8 cellular contexts compared by ENCODE assay signal in the genomic region with DNA sequence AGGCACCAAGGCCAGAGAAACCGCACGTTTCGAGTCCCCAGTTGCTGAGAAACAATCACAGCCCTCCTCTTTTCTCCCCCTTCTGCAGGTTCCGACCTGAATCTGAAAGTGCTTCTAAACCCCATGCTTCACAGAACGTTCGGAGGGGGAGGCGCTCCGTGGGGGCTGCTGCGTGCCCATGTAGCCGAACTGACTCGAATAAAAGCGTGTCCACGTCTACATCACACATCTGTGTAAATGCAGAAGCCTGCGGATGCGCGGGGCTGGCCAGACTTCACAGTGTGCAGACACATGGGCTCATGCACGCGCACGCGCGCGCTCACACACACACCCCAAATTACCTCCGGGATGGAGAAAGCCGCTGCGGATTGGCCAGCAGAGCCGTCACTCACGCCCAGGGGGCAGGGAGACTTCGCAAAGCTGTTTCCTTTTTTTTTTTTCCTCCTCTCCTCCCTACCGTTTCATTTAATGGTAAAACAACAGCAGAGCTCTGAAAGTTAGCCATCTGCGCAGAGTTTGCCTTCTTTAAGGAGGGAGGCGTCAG. TPM values are rescaled to one million over a fixed set of nuclear protein-coding genes. Genes with fewer than 3 reads are reported as not detected.
A peak's percentile ranks its signal among the peaks of the same experiment; 100 is the strongest.
DNase-seq lines count a peak whose midpoint lies in the region; ATAC-seq and TF ChIP-seq lines count a peak whose summit lies in the region.

No MANE protein-coding gene starts in this region.

- TF ChIP-seq EP300 in upper lobe of left lung (IDR thresholded peaks at IDR 0.05), result no peak

- TF ChIP-seq CTCF in upper lobe of left lung (IDR thresholded peaks at IDR 0.05), result no peak

- intact Hi-C loops in left ventricle myocardium superior (cut with micrococcal nuclease) (loop anchor here (5.0 kb wide), 1 partner anchor 40 kb away; no protein-coding TSS in a partner anchor), posterior vena cava (cut with DNase I) (no loop called here)

- ATAC-seq in GM18499 (IDR thresholded peaks at IDR 0.05; ENCODE audit: insufficient read depth, unreplicated experiment) (peak; percentile 79), HG02884 (IDR thresholded peaks at IDR 0.05; ENCODE audit: unreplicated experiment) (peak; percentile 66), T-helper 17 cell (peak; percentile 80), left ventricle myocardium superior (peak; percentile 92), upper lobe of left lung (ENCODE audit: low FRiP score in 2 of 2) (peak; percentile 93 to 97)

- H3K4me1 Mint-ChIP-seq in T-helper 17 cell, result peaks cover 41% of the 10 kb centered on the region

- H3K9me3 ChIP-seq in T-helper 17 cell (ENCODE audit: control insufficient read depth, low read length, poor library complexity, severe bottlenecking) (no peaks in the 10 kb centered on the region), upper lobe of left lung (no peaks in the 10 kb centered on the region)

- H3K4me1 ChIP-seq in upper lobe of left lung, result peaks cover 17 to 68% (median 29%) of the 10 kb centered on the region in 4 donors

- no peaks in the 10 kb centered on the region for H3K36me3 ChIP-seq in upper lobe of left lung

- H3K27ac Mint-ChIP-seq in T-helper 17 cell, result peak overlapping the region; percentile 89

- peak overlapping the region; percentile 78 to 93 (median 85) for H3K27ac ChIP-seq in upper lobe of left lung

- peak in 2 of 4 donors; percentile 16 to 25 for TF ChIP-seq POLR2A in upper lobe of left lung (IDR thresholded peaks at IDR 0.05)

- DNase-seq in NCI-H146 treated with DMSO at 0.1 percent for 48 hours (lab: John Stamatoyannopoulos, UW; ENCODE audit: unreplicated experiment) (peak; percentile 98), T-helper 17 cell (peak; percentile 73 to 99 (median 91)), anterior cingulate cortex (lab: John Stamatoyannopoulos, UW) (peak; percentile 51 to 97 (median 90)), left ventricle myocardium superior (peak; percentile 100), posterior vena cava (ENCODE audit: low spot score) (peak; percentile 100), upper lobe of left lung (peak; percentile 99 to 100)

- peaks cover 15% of the 10 kb centered on the region for H3K27me3 Mint-ChIP-seq in T-helper 17 cell

- H3K4me3 ChIP-seq in upper lobe of left lung, result peak overlapping the region; percentile 69 to 88 (median 82)

- H3K36me3 Mint-ChIP-seq in T-helper 17 cell (ENCODE audit: low read depth), result no peaks in the 10 kb centered on the region

- H3K27me3 ChIP-seq in upper lobe of left lung, result no peaks in the 10 kb centered on the region

- 0% methylated on average over 28 to 31 of the region's 31 CpGs for WGBS in upper lobe of left lung, 2 donors

- H3K4me3 Mint-ChIP-seq in T-helper 17 cell, result peak overlapping the region; percentile 95

RNA-seq across cellular contexts. Expression of a gene that starts 2.3 kb away (rescaled TPM):
- 10 to 100 TPM; 16.5 to 29.6 TPM for total RNA-seq in T-helper 17 cell
- total RNA-seq in left ventricle myocardium superior, result 14.0 TPM
- total RNA-seq in posterior vena cava, result 10 to 100 TPM; 24.3 to 32.5 TPM
- 10 to 100 TPM; 21.9 to 44.3 (median 36.5) TPM for total RNA-seq in upper lobe of left lung

Comparison
In these comparisons a context has a peak if more than half of its experiments do, and no peak if none do; other contexts are left out.
1. Peak in every context shown above with its lines: DNase-seq, ATAC-seq, H3K4me3 ChIP-seq and H3K27ac ChIP-seq.